Comparison of ENCODE assay signal across 8 cellular contexts in genomic region chr2:28753043-28753683, GRCh38. TPM values are rescaled to one million over a fixed set of nuclear protein-coding genes. Genes with fewer than 3 reads are reported as not detected.
DNase-seq lines count a peak whose midpoint lies in the region; ATAC-seq and TF ChIP-seq lines count a peak whose summit lies in the region.

No MANE protein-coding gene starts in this region.

- H3K4me1 Mint-ChIP-seq in endothelial cell (ENCODE audit: unreplicated experiment), result peaks cover 31% of the 10 kb centered on the region

- peaks cover 2% of the 10 kb centered on the region for H3K27me3 Mint-ChIP-seq in endothelial cell (ENCODE audit: unreplicated experiment)

- peaks cover 5% of the 10 kb centered on the region for H3K36me3 Mint-ChIP-seq in endothelial cell (ENCODE audit: low read depth, unreplicated experiment)

- no peaks in the 10 kb centered on the region for H3K27me3 ChIP-seq in subcutaneous abdominal adipose tissue (ENCODE audit: control insufficient read depth in 5 of 5, insufficient read depth in 4 of 5, low read length in 5 of 5)

- no peaks in the 10 kb centered on the region for H3K36me3 ChIP-seq in subcutaneous abdominal adipose tissue (ENCODE audit: control insufficient read depth in 5 of 5, insufficient read depth in 5 of 5, low read length in 5 of 5)

- peak overlapping the region; percentile 91 for H3K27ac Mint-ChIP-seq in endothelial cell (ENCODE audit: unreplicated experiment)

- no peak for ATAC-seq in GM18868 (IDR thresholded peaks at IDR 0.05; ENCODE audit: unreplicated experiment)

- no peaks in the 10 kb centered on the region for H3K9me3 ChIP-seq in subcutaneous abdominal adipose tissue (ENCODE audit: control insufficient read depth in 5 of 5, low read length in 5 of 5)

- peak overlapping the region; percentile 75 to 97 (median 96) for H3K9ac ChIP-seq in subcutaneous abdominal adipose tissue (ENCODE audit: low read length in 5 of 5)

- H3K9me3 Mint-ChIP-seq in endothelial cell (ENCODE audit: unreplicated experiment), result no peaks in the 10 kb centered on the region

- H3K27ac ChIP-seq in subcutaneous abdominal adipose tissue (ENCODE audit: low read depth, low read length), result peak overlapping the region; percentile 96

- peak; percentile 34 for DNase-seq in NOMO-1 treated with DMSO at 0.1 percent for 48 hours (lab: John Stamatoyannopoulos, UW; ENCODE audit: unreplicated experiment)
- DNase-seq in NOMO-1 treated with dmso at 0.1 percent for 144 hours (lab: John Stamatoyannopoulos, UW; ENCODE audit: unreplicated experiment), result no peak
- peak; percentile 29 for DNase-seq in NCI-H2196 (lab: John Stamatoyannopoulos, UW; ENCODE audit: unreplicated experiment)
- DNase-seq in activated CD4-positive, alpha-beta T cell treated with anti-CD3 and anti-CD28 coated beads, Interleukin-2, amount 50 U/mL, for 48 hours, result peak; percentile 43 to 49
- peak; percentile 27 for DNase-seq in endothelial cell (ENCODE audit: low spot score)
- peak; percentile 78 for DNase-seq in mucosa of gallbladder (ENCODE audit: low spot score)

- peak overlapping the region; percentile 98 for H3K4me3 Mint-ChIP-seq in endothelial cell (ENCODE audit: unreplicated experiment)

- H3K4me1 ChIP-seq in subcutaneous abdominal adipose tissue (ENCODE audit: control insufficient read depth in 5 of 5, insufficient read depth in 5 of 5, low read length in 5 of 5), result peaks cover 2 to 56% (median 51%) of the 10 kb centered on the region in 5 donors

- peak overlapping the region; percentile 87 to 98 (median 91) for H3K4me3 ChIP-seq in subcutaneous abdominal adipose tissue (ENCODE audit: low read depth in 1 of 5, low read length in 5 of 5)

- TF ChIP-seq CTCF in endothelial cell (IDR thresholded peaks at IDR 0.05; ENCODE audit: unreplicated experiment), result no peak

RNA-seq across cellular contexts. Expression of gene PPP1CB, which starts 1.5 kb away (rescaled TPM):
- total RNA-seq in endothelial cell (ENCODE audit: unreplicated experiment) (125 TPM), mucosa of gallbladder (395 TPM)

RNA-seq across cellular contexts. Expression of gene SPDYA, which starts 57.5 kb away (rescaled TPM):
- total RNA-seq in endothelial cell (ENCODE audit: unreplicated experiment) (0.33 TPM), mucosa of gallbladder (0.89 TPM)
